Comparison of ENCODE assay signal across 19 cellular contexts in the genomic region with DNA sequence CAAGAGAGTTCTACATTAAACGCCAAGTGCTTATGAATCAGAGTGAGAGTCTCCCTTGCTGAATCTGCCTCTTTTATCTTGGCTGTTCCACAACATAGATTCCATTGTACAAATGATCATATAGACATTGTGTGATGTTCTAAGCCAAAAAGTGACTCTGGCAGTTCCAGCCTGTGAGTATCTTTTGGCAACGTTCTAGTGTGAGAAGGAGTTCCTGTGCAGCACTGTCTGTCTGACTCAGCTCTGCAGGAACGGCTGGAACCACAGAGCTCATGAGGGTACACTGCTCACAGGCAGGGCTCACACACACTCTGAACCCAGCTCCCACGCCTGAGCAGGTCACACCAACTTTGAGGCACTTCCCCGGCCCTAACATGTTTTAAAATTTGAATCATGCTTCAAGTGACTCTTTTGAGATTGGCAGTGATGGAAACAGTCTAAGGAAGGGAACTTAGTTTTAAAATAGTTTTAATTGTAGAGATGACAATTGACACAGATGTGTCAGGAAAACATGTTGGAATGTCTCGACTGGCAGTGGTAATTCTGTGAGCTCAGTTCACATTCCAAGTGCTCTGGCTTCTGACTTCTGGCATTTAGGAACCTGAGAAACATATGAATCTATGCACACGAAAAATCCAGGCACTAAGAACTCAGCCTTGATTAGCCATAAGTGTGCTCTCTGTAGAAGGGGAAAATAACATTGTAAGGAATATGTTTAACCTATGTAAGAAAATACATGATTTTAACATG.
DNase-seq lines count a peak whose midpoint lies in the region; ATAC-seq and TF ChIP-seq lines count a peak whose summit lies in the region.
"Had no signal": no experiment of that assay in that cellular context is flagged by ENCODE, and none has a peak within 500 bp of the region (broad histone marks: within the 10 kb centered on the region; RNA-seq: fewer than 3 reads in every experiment).

No MANE protein-coding gene starts in this region.

- H3K9ac ChIP-seq in trophoblast cell (ENCODE audit: low read length) = no peak overlapping the region

- H3K4me3 Mint-ChIP-seq in activated naive CD4-positive, alpha-beta T cell treated with anti-CD3 and anti-CD28 coated beads, Interleukin-2, amount 10 ng/mL, durations not matched to agents 7 days and 5 days = no peak overlapping the region
- H3K4me3 Mint-ChIP-seq: activated naive CD8-positive, alpha-beta T cell treated with anti-CD3 and anti-CD28 coated beads, Interleukin-2, amount 50 U/mL, for 24 hours; CD14-positive monocyte; T-helper 17 cell had no signal

- no peak overlapping the region for H3K4me3 ChIP-seq in heart left ventricle
- H3K4me3 ChIP-seq in trophoblast cell (ENCODE audit: low read depth, low read length) = no peak overlapping the region
- H3K4me3 ChIP-seq: colonic mucosa, esophagus squamous epithelium, pancreas had no signal

- H3K36me3 ChIP-seq in heart left ventricle (no peaks in the 10 kb centered on the region), trophoblast cell (ENCODE audit: control insufficient read depth in 1 of 2, insufficient read depth in 2 of 2, low read length in 2 of 2) (no peaks in the 10 kb centered on the region)
- H3K36me3 ChIP-seq: colonic mucosa, esophagus squamous epithelium, pancreas had no signal

- TF ChIP-seq POLR2A in heart left ventricle (IDR thresholded peaks at IDR 0.05) = no peak

- H2BK5ac ChIP-seq in trophoblast cell (ENCODE audit: low read depth, low read length, poor library complexity) = no peak overlapping the region

- H4K12ac ChIP-seq in trophoblast cell (ENCODE audit: low read depth, low read length) = no peak overlapping the region

- H3K27ac Mint-ChIP-seq in activated naive CD4-positive, alpha-beta T cell treated with anti-CD3 and anti-CD28 coated beads, Interleukin-2, amount 10 ng/mL, durations not matched to agents 7 days and 5 days = no peak overlapping the region
- H3K27ac Mint-ChIP-seq: activated naive CD8-positive, alpha-beta T cell treated with anti-CD3 and anti-CD28 coated beads, Interleukin-2, amount 50 U/mL, for 24 hours; T-helper 17 cell had no signal

- H3K4me1 ChIP-seq in heart left ventricle (peaks cover 0 to 18% (median 0%) of the 10 kb centered on the region in 12 donors), trophoblast cell (ENCODE audit: control insufficient read depth in 1 of 2, insufficient read depth in 2 of 2, low read length in 2 of 2) (no peaks in the 10 kb centered on the region)
- H3K4me1 ChIP-seq: colonic mucosa, esophagus squamous epithelium, pancreas had no signal

- DNase-seq in Daoy (ENCODE audit: low read depth) (peak; percentile 33), heart left ventricle (no peak), trophoblast cell (peak; percentile 51 to 64), mesenteric fat pad (ENCODE audit: low spot score) (no peak), HEK293T (ENCODE audit: extremely low spot score) (no peak)
- DNase-seq in stimulated activated CD4-positive, alpha-beta T cell treated with anti-CD3 and anti-CD28 coated beads, Interleukin-4, amount 100 ng/mL, for 24 hours = no peak
- no peak for DNase-seq in activated naive CD4-positive, alpha-beta T cell treated with anti-CD3 and anti-CD28 coated beads, Interleukin-2, amount 10 ng/mL, durations not matched to agents 7 days and 5 days
- DNase-seq: activated CD4-positive, CD25-positive, alpha-beta regulatory T cell treated with anti-CD3 and anti-CD28 coated beads, Interleukin-2, amount 50 U/mL, for 72 hours; activated naive CD8-positive, alpha-beta T cell treated with anti-CD3 and anti-CD28 coated beads, Interleukin-2, amount 50 U/mL, for 24 hours; activated T-cell treated with anti-CD3 and anti-CD28 coated beads for 4 hours; colonic mucosa; esophagus squamous epithelium; midbrain; NCI-H2081; NCI-H748 treated with DMSO at 0.1 percent for 48 hours; pancreas; T-helper 17 cell had no signal

- H3K4ac ChIP-seq in trophoblast cell (ENCODE audit: low read depth, low read length) = no peak overlapping the region

- no peak overlapping the region for H4K91ac ChIP-seq in trophoblast cell (ENCODE audit: low read depth, low read length)

- ATAC-seq in SK-N-SH treated with all-trans-retinoic acid at 6 μM for 48 hours = peak; percentile 83
- ATAC-seq in heart left ventricle = peak; percentile 84 to 94 (median 88)
- ATAC-seq: activated naive CD8-positive, alpha-beta T cell treated with anti-CD3 and anti-CD28 coated beads, Interleukin-2, amount 50 U/mL, for 24 hours; pancreas; T-helper 17 cell had no signal

- H2AFZ ChIP-seq in trophoblast cell (ENCODE audit: insufficient read depth, low read length, poor library complexity) = no peak overlapping the region

- WGBS in heart left ventricle, 4 donors = 23 to 31% (median 26%) methylated on average over 7 of the region's 7 CpGs
- WGBS in trophoblast cell (ENCODE audit: extremely low coverage, insufficient coverage, insufficient read length) = no CpG with 5 or more reads among the region's 7 CpGs

- H2AK5ac ChIP-seq in trophoblast cell (ENCODE audit: low read length) = no peak overlapping the region

- POLR2A ChIA-PET in HEK293T (lab: Yijun Ruan, JAX) = no interaction called here

- H3K4me2 ChIP-seq in trophoblast cell (ENCODE audit: low read length) = no peak overlapping the region

- no peaks in the 10 kb centered on the region for H3K9me3 ChIP-seq in heart left ventricle
- no peaks in the 10 kb centered on the region for H3K9me3 ChIP-seq in trophoblast cell (ENCODE audit: insufficient read depth, low read depth, low read length)
- H3K9me3 ChIP-seq: colonic mucosa, esophagus squamous epithelium, pancreas had no signal

- H3K27me3 ChIP-seq in heart left ventricle = no peaks in the 10 kb centered on the region
- no peaks in the 10 kb centered on the region for H3K27me3 ChIP-seq in trophoblast cell (ENCODE audit: insufficient read depth, low read length)
- H3K27me3 ChIP-seq: colonic mucosa, esophagus squamous epithelium had no signal

- no peak overlapping the region for H4K8ac ChIP-seq in trophoblast cell (ENCODE audit: low read depth, low read length)

- TF ChIP-seq CTCF in heart left ventricle (IDR thresholded peaks at IDR 0.05) = no peak

- H3K79me1 ChIP-seq in trophoblast cell (ENCODE audit: low read length) = no peaks in the 10 kb centered on the region

- H3K27ac ChIP-seq in heart left ventricle (no peak overlapping the region), trophoblast cell (ENCODE audit: low read depth, low read length) (no peak overlapping the region)
- H3K27ac ChIP-seq: colonic mucosa, esophagus squamous epithelium, pancreas had no signal

- H3K79me2 ChIP-seq in trophoblast cell (ENCODE audit: control insufficient read depth, insufficient read depth, low read length, poor library complexity) = no peaks in the 10 kb centered on the region

- H3K36me3 Mint-ChIP-seq in activated naive CD4-positive, alpha-beta T cell treated with anti-CD3 and anti-CD28 coated beads, Interleukin-2, amount 10 ng/mL, durations not matched to agents 7 days and 5 days = no peaks in the 10 kb centered on the region
- H3K36me3 Mint-ChIP-seq: CD14-positive monocyte had no signal

- no peaks in the 10 kb centered on the region for H3K27me3 Mint-ChIP-seq in activated naive CD4-positive, alpha-beta T cell treated with anti-CD3 and anti-CD28 coated beads, Interleukin-2, amount 10 ng/mL, durations not matched to agents 7 days and 5 days
- H3K27me3 Mint-ChIP-seq: T-helper 17 cell had no signal

- H2BK12ac ChIP-seq in trophoblast cell (ENCODE audit: low read length) = no peak overlapping the region

- no peak overlapping the region for H3K23ac ChIP-seq in trophoblast cell (ENCODE audit: low read length)

- CTCF ChIA-PET in HEK293T (lab: Yijun Ruan, JAX) = no interaction called here
- CTCF ChIA-PET in activated naive CD4-positive, alpha-beta T cell treated with anti-CD3 and anti-CD28 coated beads, Interleukin-2, amount 10 ng/mL, durations not matched to agents 7 days and 5 days (lab: Charles Lee) = no interaction called here

- no peak overlapping the region for H3K14ac ChIP-seq in trophoblast cell (ENCODE audit: low read length)

- H3K4me1 Mint-ChIP-seq in activated naive CD4-positive, alpha-beta T cell treated with anti-CD3 and anti-CD28 coated beads, Interleukin-2, amount 10 ng/mL, durations not matched to agents 7 days and 5 days = no peaks in the 10 kb centered on the region
- H3K4me1 Mint-ChIP-seq: activated naive CD8-positive, alpha-beta T cell treated with anti-CD3 and anti-CD28 coated beads, Interleukin-2, amount 50 U/mL, for 24 hours; CD14-positive monocyte; T-helper 17 cell had no signal

- H3K9me3 Mint-ChIP-seq in activated naive CD4-positive, alpha-beta T cell treated with anti-CD3 and anti-CD28 coated beads, Interleukin-2, amount 10 ng/mL, durations not matched to agents 7 days and 5 days = peaks cover 5% of the 10 kb centered on the region

- H2BK120ac ChIP-seq in trophoblast cell (ENCODE audit: insufficient read depth, low read length, poor library complexity) = no peak overlapping the region

- no peak overlapping the region for H3K18ac ChIP-seq in trophoblast cell (ENCODE audit: low read length)

- intact Hi-C loops in heart left ventricle (cut with DNase I) = no loop called here

TF ChIP-seq in HEK293T, 16 proteins besides CTCF, POLR2A, EP300 and RAD21:
- TF ChIP-seq FOXK2 (IDR thresholded peaks at IDR 0.05) = no peak
- no peak for TF ChIP-seq FOXA1 (IDR thresholded peaks at IDR 0.05)
- TF ChIP-seq ARNT (IDR thresholded peaks at IDR 0.05) = no peak
- no peak for TF ChIP-seq ZNF384 (IDR thresholded peaks at IDR 0.05)
- no peak for TF ChIP-seq NFRKB (IDR thresholded peaks at IDR 0.05)
- TF ChIP-seq, protein P1, sequence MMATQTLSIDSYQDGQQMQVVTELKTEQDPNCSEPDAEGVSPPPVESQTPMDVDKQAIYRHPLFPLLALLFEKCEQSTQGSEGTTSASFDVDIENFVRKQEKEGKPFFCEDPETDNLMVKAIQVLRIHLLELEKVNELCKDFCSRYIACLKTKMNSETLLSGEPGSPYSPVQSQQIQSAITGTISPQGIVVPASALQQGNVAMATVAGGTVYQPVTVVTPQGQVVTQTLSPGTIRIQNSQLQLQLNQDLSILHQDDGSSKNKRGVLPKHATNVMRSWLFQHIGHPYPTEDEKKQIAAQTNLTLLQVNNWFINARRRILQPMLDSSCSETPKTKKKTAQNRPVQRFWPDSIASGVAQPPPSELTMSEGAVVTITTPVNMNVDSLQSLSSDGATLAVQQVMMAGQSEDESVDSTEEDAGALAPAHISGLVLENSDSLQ (IDR thresholded peaks at IDR 0.05) = no peak
- no peak for TF ChIP-seq ELF4 (IDR thresholded peaks at IDR 0.05)
- no peak for TF ChIP-seq TARDBP (IDR thresholded peaks at IDR 0.05)
- TF ChIP-seq FOXM1 (IDR thresholded peaks at IDR 0.05; ENCODE audit: borderline replicate concordance) = no peak
- no peak for TF ChIP-seq SUZ12 (IDR thresholded peaks at IDR 0.05)
- TF ChIP-seq HDGF (IDR thresholded peaks at IDR 0.05; ENCODE audit: borderline replicate concordance) = no peak
- TF ChIP-seq CTBP1 (IDR thresholded peaks at IDR 0.05; ENCODE audit: borderline replicate concordance) = no peak
- TF ChIP-seq BHLHE40 (IDR thresholded peaks at IDR 0.05; ENCODE audit: borderline replicate concordance) = no peak
- no peak for TF ChIP-seq LEF1 (IDR thresholded peaks at IDR 0.05; ENCODE audit: borderline replicate concordance)
- no peak for TF ChIP-seq SP1 (IDR thresholded peaks at IDR 0.05)
- no peak for TF ChIP-seq L3MBTL2 (conservative IDR thresholded peaks at IDR 0.05)

Comparison
In these comparisons a context has a peak if more than half of its experiments do, and no peak if none do; other contexts are left out.
1. DNase-seq: peak in Daoy (single experiment) and trophoblast cell (2 of 2); none in heart left ventricle (0 of 5), mesenteric fat pad (single experiment), stimulated activated CD4-positive, alpha-beta T cell treated with anti-CD3 and anti-CD28 coated beads, Interleukin-4, amount 100 ng/mL, for 24 hours (single experiment), HEK293T (single experiment) and activated naive CD4-positive, alpha-beta T cell treated with anti-CD3 and anti-CD28 coated beads, Interleukin-2, amount 10 ng/mL, durations not matched to agents 7 days and 5 days (single experiment).